Comparison of ENCODE assay signal across 17 cellular contexts in the genomic region with DNA sequence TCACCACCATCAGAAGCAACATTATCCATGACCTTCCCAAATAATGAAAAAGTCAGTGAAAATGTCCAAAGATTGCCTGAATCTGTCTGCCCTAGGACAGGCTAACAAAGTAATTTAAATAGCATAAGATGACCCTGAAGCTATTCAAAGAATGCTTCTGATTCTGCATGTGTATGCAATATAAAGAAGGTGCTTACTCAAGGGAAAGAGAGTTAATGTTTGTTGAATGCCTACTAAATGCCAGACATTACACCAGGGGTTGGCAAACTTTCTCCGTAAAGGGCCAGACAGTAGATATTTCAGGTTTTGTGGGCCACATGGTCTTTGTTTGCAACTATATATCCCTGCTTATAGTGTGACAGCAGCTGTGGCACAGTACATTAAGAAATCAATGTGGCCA.
"Had no signal": no experiment of that assay in that cellular context is flagged by ENCODE, and none has a peak within 500 bp of the region (broad histone marks: within the 10 kb centered on the region; RNA-seq: fewer than 3 reads in every experiment).

No MANE protein-coding gene starts in this region.

- H3K4me1 ChIP-seq: foreskin keratinocyte, prostate gland had no signal

- H3K9me3 ChIP-seq: prostate gland, stomach, upper lobe of right lung had no signal

- H3K27me3 ChIP-seq: foreskin keratinocyte, stomach, upper lobe of right lung had no signal

- H3K27ac ChIP-seq: epithelial cell of prostate, foreskin keratinocyte had no signal

- H3K36me3 ChIP-seq: prostate gland, upper lobe of right lung had no signal

- DNase-seq: activated CD4-positive, alpha-beta T cell treated with anti-CD3 and anti-CD28 coated beads for 48 hours; activated CD4-positive, CD25-positive, alpha-beta regulatory T cell; activated CD8-positive, alpha-beta T cell treated with anti-CD3 and anti-CD28 coated beads for 36 hours; activated naive CD4-positive, alpha-beta T cell treated with anti-CD3 and anti-CD28 coated beads for 36 hours; activated naive CD8-positive, alpha-beta T cell treated with anti-CD3 and anti-CD28 coated beads, Interleukin-2, amount 50 U/mL, for 24 hours; activated T-cell treated with anti-CD3 and anti-CD28 coated beads, Interleukin-2, amount 50 U/mL, for 1 hour; anterior cingulate cortex; caudate nucleus; endodermal cell; foreskin keratinocyte; hippocampal formation; mammary epithelial cell; stimulated activated CD4-positive, alpha-beta T cell treated with anti-CD3 and anti-CD28 coated beads, Interleukin-4, amount 100 ng/mL, for 24 hours; stomach; upper lobe of right lung had no signal
